Comparison of ENCODE assay signal across 8 cellular contexts in the genomic region with DNA sequence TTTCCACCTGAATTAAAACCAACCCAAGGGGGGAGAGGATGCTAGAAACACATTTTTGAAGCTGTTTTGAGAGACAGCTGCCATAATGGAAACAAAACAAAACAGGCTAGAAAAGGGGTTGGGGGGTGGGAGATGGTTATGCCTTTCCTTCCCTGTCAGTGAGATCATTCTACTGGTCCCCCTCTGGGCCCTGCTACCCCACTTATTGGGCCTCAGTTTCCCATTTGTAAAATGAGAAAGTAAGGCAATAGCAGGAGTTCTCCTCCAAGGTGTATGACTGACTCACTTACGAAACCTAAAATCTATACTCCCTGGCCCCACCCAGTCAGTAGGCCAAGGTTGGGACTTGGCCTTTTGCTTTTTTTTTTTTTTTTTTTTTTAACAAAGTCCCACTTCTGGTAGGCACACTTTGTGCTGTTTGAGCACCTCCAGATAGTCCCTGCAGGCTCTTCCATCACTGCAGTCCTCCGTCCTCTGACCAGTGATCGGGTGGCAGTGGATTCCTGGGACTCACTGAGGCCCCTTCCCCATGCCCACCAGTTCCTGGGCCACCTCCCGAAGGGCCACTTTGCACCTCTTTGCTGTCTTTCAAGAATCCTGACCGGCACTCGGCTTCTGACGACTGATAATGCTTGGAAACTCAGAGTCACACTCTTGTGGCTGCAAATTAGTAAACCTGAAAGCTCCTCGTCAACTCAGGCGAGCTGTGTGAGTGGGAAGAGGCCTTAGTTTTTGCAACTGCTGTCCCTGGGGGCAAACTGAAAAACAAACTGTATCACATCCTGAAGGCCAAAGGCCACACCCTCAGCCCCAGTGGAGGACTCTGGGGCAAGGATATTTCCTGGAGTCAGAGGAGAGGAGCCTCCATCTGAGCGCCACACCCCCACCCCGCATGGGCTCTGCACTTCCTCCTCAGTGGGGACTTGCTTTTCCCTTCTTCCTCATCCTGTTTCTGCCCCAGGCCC. TPM values are rescaled to one million over a fixed set of nuclear protein-coding genes. Genes with fewer than 3 reads are reported as not detected.
DNase-seq lines count a peak whose midpoint lies in the region; ATAC-seq, FAIRE-seq and TF ChIP-seq lines count a peak whose summit lies in the region.

No MANE protein-coding gene starts in this region.

- no peak overlapping the region for H3K4me2 ChIP-seq in endothelial cell of umbilical vein (ENCODE audit: insufficient read depth, low read length)

- TF ChIP-seq POLR2A in endothelial cell of umbilical vein (IDR thresholded peaks at IDR 0.05; ENCODE audit: low read depth, low read length): no peak

- H3K9me1 ChIP-seq in endothelial cell of umbilical vein (replicated peaks; ENCODE audit: control insufficient read depth, extremely low read depth, insufficient read depth, low read length): no peaks in the 10 kb centered on the region

- no peak for FAIRE-seq in endothelial cell of umbilical vein (lab: Jason Lieb, UNC)

- H2AFZ ChIP-seq in endothelial cell of umbilical vein (ENCODE audit: low read depth, low read length): peak overlapping the region; percentile 19

- no peak overlapping the region for H3K4me3 ChIP-seq in endothelial cell of umbilical vein (replicated peaks in 1 of 3; ENCODE audit: insufficient read depth in 1 of 3, low read depth in 1 of 3, low read length in 3 of 3)
- no peak overlapping the region for H3K4me3 ChIP-seq in effector memory CD4-positive, alpha-beta T cell (ENCODE audit: insufficient read depth, low read depth, low read length, poor library complexity, severe bottlenecking)

- H3K4me1 ChIP-seq in endothelial cell of umbilical vein (ENCODE audit: control insufficient read depth, extremely low read depth, insufficient read depth, low read length): no peaks in the 10 kb centered on the region
- peaks cover 19% of the 10 kb centered on the region for H3K4me1 ChIP-seq in effector memory CD4-positive, alpha-beta T cell (ENCODE audit: control insufficient read depth, insufficient read depth, low read length, poor library complexity, severe bottlenecking)

- intact Hi-C loops in endothelial cell of umbilical vein (cut with micrococcal nuclease): no loop called here

- H3K36me3 ChIP-seq in endothelial cell of umbilical vein (ENCODE audit: control insufficient read depth in 2 of 2, extremely low read depth in 1 of 2, insufficient read depth in 2 of 2, low read length in 2 of 2): no peaks in the 10 kb centered on the region
- no peaks in the 10 kb centered on the region for H3K36me3 ChIP-seq in effector memory CD4-positive, alpha-beta T cell (ENCODE audit: control insufficient read depth, insufficient read depth, low read length)

- no peaks in the 10 kb centered on the region for H3K79me2 ChIP-seq in endothelial cell of umbilical vein (ENCODE audit: control insufficient read depth, insufficient read depth, low read length)

- H3K9me3 ChIP-seq in endothelial cell of umbilical vein (replicated peaks; ENCODE audit: control insufficient read depth, insufficient read depth, low read length): no peaks in the 10 kb centered on the region
- H3K9me3 ChIP-seq in effector memory CD4-positive, alpha-beta T cell (ENCODE audit: control insufficient read depth, low read length): no peaks in the 10 kb centered on the region

- H3K27me3 ChIP-seq in endothelial cell of umbilical vein (ENCODE audit: control insufficient read depth in 2 of 2, insufficient read depth in 2 of 2, low read length in 2 of 2): peaks cover 0 to 2% of the 10 kb centered on the region in 2 experiments
- H3K27me3 ChIP-seq in effector memory CD4-positive, alpha-beta T cell (replicated peaks; ENCODE audit: control insufficient read depth, insufficient read depth, low read length, poor library complexity, severe bottlenecking): no peaks in the 10 kb centered on the region

- H3K27ac ChIP-seq in endothelial cell of umbilical vein (ENCODE audit: insufficient read depth, low read depth, low read length): no peak overlapping the region
- H3K27ac ChIP-seq in effector memory CD4-positive, alpha-beta T cell (ENCODE audit: insufficient read depth, low read length, poor library complexity, severe bottlenecking): no peak overlapping the region

- no TSS peak for BruUV-seq in endothelial cell of umbilical vein (replicated peaks; lab: Mats Ljungman, UMichigan)

- no peak for TF ChIP-seq CTCF in endothelial cell of umbilical vein (IDR thresholded peaks at IDR 0.05; ENCODE audit: extremely low read depth in 1 of 2, insufficient read depth in 1 of 2, low read depth in 1 of 2, low read length in 2 of 2)

- no peaks in the 10 kb centered on the region for H4K20me1 ChIP-seq in endothelial cell of umbilical vein (replicated peaks; ENCODE audit: control insufficient read depth, extremely low read depth, insufficient read depth, low read length)

- dilution Hi-C loops in endothelial cell of umbilical vein (cut with MboI; ENCODE audit: extremely low pct_ligation_motif_present, low sequenced_read_pairs): no loop called here

- POLR2A ChIA-PET in endothelial cell of umbilical vein (lab: Charles Lee): no interaction called here

- ATAC-seq in GM18508 (IDR thresholded peaks at IDR 0.05; ENCODE audit: insufficient read depth, unreplicated experiment) (peak; percentile 70), HG02678 (IDR thresholded peaks at IDR 0.05; ENCODE audit: unreplicated experiment) (peak; percentile 82)

- DNase-seq in SIG-M5 (lab: John Stamatoyannopoulos, UW) (peak; percentile 30), endothelial cell of umbilical vein (ENCODE audit: low read depth, low spot score) (no peak), DMS 273 treated with DMSO at 0.1 percent for 48 hours (lab: John Stamatoyannopoulos, UW) (no peak), NCI-H1105 (lab: John Stamatoyannopoulos, UW) (no peak)
- DNase-seq in stimulated activated CD4-positive, alpha-beta T cell treated with anti-CD3 and anti-CD28 coated beads, Interleukin-4, amount 100 ng/mL, for 4 hours: peak; percentile 44 to 45
- no peak for DNase-seq in effector memory CD4-positive, alpha-beta T cell

- CTCF ChIA-PET in endothelial cell of umbilical vein (lab: Charles Lee): interaction anchor here (0.7 to 1.7 kb wide), 4 partner anchors 9 to 120 kb away, joined by 3 to 9 read pairs (median 4); no protein-coding TSS in a partner anchor

- H3K9ac ChIP-seq in endothelial cell of umbilical vein (replicated peaks; ENCODE audit: extremely low read depth, insufficient read depth, low read length): no peak overlapping the region

TF ChIP-seq in endothelial cell of umbilical vein, 7 proteins besides CTCF, POLR2A, EP300 and RAD21:
- TF ChIP-seq JUN (IDR thresholded peaks at IDR 0.05; ENCODE audit: borderline replicate concordance, insufficient read depth, insufficient read length, low read depth) (no peak), POLR2AphosphoS5 (IDR thresholded peaks at IDR 0.05; ENCODE audit: insufficient read depth, low read depth, low read length) (no peak), FOS (IDR thresholded peaks at IDR 0.05; ENCODE audit: borderline replicate concordance, insufficient read depth, low read length) (no peak), GATA2 (IDR thresholded peaks at IDR 0.05; ENCODE audit: insufficient read depth, insufficient read length, low read depth, low read length) (no peak), MYC (IDR thresholded peaks at IDR 0.05; ENCODE audit: low read depth, low read length) (no peak)
- TF ChIP-seq, protein P1, sequence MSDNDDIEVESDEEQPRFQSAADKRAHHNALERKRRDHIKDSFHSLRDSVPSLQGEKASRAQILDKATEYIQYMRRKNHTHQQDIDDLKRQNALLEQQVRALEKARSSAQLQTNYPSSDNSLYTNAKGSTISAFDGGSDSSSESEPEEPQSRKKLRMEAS (IDR thresholded peaks at IDR 0.05; ENCODE audit: insufficient read depth, insufficient read length): no peak

RNA-seq across cellular contexts. Expression of a gene that starts 6.7 kb away (rescaled TPM):
- total RNA-seq in endothelial cell of umbilical vein: not detected in 2 replicates
- polyA plus RNA-seq in endothelial cell of umbilical vein: not detected in 2 replicates
- not detected in 2 replicates for polyA plus RNA-seq in endothelial cell of umbilical vein (2011; cell fraction: cytosol; rRNA removed)
- 0.11 TPM in 1 of 2 replicates, not detected in the other for polyA plus RNA-seq in endothelial cell of umbilical vein (2011; cell fraction: nucleus; rRNA removed)
- polyA plus RNA-seq in endothelial cell of umbilical vein (2012): not detected in 2 replicates
- not detected in 2 replicates for polyA minus RNA-seq in endothelial cell of umbilical vein
- polyA minus RNA-seq in endothelial cell of umbilical vein (2011; cell fraction: cytosol; rRNA and poly(A)+ RNA removed): not detected
- polyA minus RNA-seq in endothelial cell of umbilical vein (2011; cell fraction: nucleus; rRNA and poly(A)+ RNA removed): not detected in 2 replicates

RNA-seq across cellular contexts. Expression of a gene that starts 56.6 kb away (rescaled TPM):
- total RNA-seq in endothelial cell of umbilical vein: 69.8 and 71.9 TPM in 2 replicates
- 30.2 and 45.2 TPM in 2 replicates for polyA plus RNA-seq in endothelial cell of umbilical vein
- 63.9 and 65.6 TPM in 2 replicates for polyA plus RNA-seq in endothelial cell of umbilical vein (2011; cell fraction: cytosol; rRNA removed)
- 26.9 and 45.4 TPM in 2 replicates for polyA plus RNA-seq in endothelial cell of umbilical vein (2011; cell fraction: nucleus; rRNA removed)
- 65.8 and 70.5 TPM in 2 replicates for polyA plus RNA-seq in endothelial cell of umbilical vein (2012)
- 11.7 and 16.8 TPM in 2 replicates for polyA minus RNA-seq in endothelial cell of umbilical vein
- polyA minus RNA-seq in endothelial cell of umbilical vein (2011; cell fraction: cytosol; rRNA and poly(A)+ RNA removed): 20.1 TPM
- 9.9 and 13.4 TPM in 2 replicates for polyA minus RNA-seq in endothelial cell of umbilical vein (2011; cell fraction: nucleus; rRNA and poly(A)+ RNA removed)

Comparison
In these comparisons a context has a peak if more than half of its experiments do, and no peak if none do; other contexts are left out.
1. DNase-seq: peak in SIG-M5 (single experiment) and stimulated activated CD4-positive, alpha-beta T cell treated with anti-CD3 and anti-CD28 coated beads, Interleukin-4, amount 100 ng/mL, for 4 hours (2 of 2); none in endothelial cell of umbilical vein (single experiment), DMS 273 treated with DMSO at 0.1 percent for 48 hours (single experiment), NCI-H1105 (single experiment) and effector memory CD4-positive, alpha-beta T cell (0 of 3).